Comparison of ENCODE assay signal across 1 cellular context in genomic region chr2:53851052-53851757, GRCh38.
TF ChIP-seq lines count a peak whose summit lies in the region.
"Not testable (repeated sequence)": the region's sequence is repeated elsewhere in the genome, so short reads cannot be mapped to it uniquely, and the experiment has no call there.

No MANE protein-coding gene starts in this region.

TF ChIP-seq in HepG2, 621 proteins besides CTCF, POLR2A, EP300 and RAD21 (continued from another document and continues in another):
- TF ChIP-seq ZNF598 (CRISPR knock-in tag; IDR thresholded peaks at IDR 0.05; ENCODE audit: borderline replicate concordance) (0 out of 2 replicates have a peak, but pooled peaks have one; percentile 51), PAXIP1 (CRISPR knock-in tag; conservative IDR thresholded peaks at IDR 0.05) (peak; percentile 72), SOX6 (CRISPR knock-in tag; IDR thresholded peaks at IDR 0.05) (peak; percentile 82; the same call in 1 of the 2 replicates), THAP11 (CRISPR knock-in tag; IDR thresholded peaks at IDR 0.05) (peak; percentile 69), TBX2 (CRISPR knock-in tag; IDR thresholded peaks at IDR 0.05; ENCODE audit: borderline replicate concordance) (peak; percentile 36; the same call in 1 of the 2 replicates), ELF1 (CRISPR knock-in tag; IDR thresholded peaks at IDR 0.05) (0 out of 2 replicates have a peak, but pooled peaks have one; percentile 28), KLF11 (CRISPR knock-in tag; IDR thresholded peaks at IDR 0.05) (0 out of 2 replicates have a peak, but pooled peaks have one; percentile 49), MIXL1 (CRISPR knock-in tag; IDR thresholded peaks at IDR 0.05) (peak; percentile 79; the same call in 1 of the 2 replicates), RCOR2 (CRISPR knock-in tag; IDR thresholded peaks at IDR 0.05) (peak; percentile 59; the same call in 1 of the 2 replicates), MEF2D (CRISPR knock-in tag; IDR thresholded peaks at IDR 0.05) (peak; percentile 73; the same call in 1 of the 2 replicates), ZNF749 (CRISPR knock-in tag; IDR thresholded peaks at IDR 0.05; ENCODE audit: borderline replicate concordance) (peak; percentile 55; the same call in 1 of the 2 replicates), ZNF124 (CRISPR knock-in tag; IDR thresholded peaks at IDR 0.05) (peak; percentile 68; the same call in 1 of the 2 replicates), ZNF644 (CRISPR knock-in tag; IDR thresholded peaks at IDR 0.05; ENCODE audit: low read depth) (0 out of 2 replicates have a peak, but pooled peaks have one; percentile 47), ZNF350 (CRISPR knock-in tag; IDR thresholded peaks at IDR 0.05; ENCODE audit: borderline replicate concordance, low read depth) (peak; percentile 36; the same call in 1 of the 2 replicates), ZNF281 (CRISPR knock-in tag; IDR thresholded peaks at IDR 0.05; ENCODE audit: borderline replicate concordance) (peak; percentile 27; the same call in 1 of the 2 replicates), ZSCAN9 (CRISPR knock-in tag; IDR thresholded peaks at IDR 0.05; ENCODE audit: borderline replicate concordance) (peak; percentile 52; the same call in 1 of the 2 replicates), ZNF205 (CRISPR knock-in tag; IDR thresholded peaks at IDR 0.05) (peak; percentile 67; the same call in 1 of the 2 replicates), TEAD3 (CRISPR knock-in tag; optimal IDR thresholded peaks at IDR 0.05; ENCODE audit: borderline replicate concordance) (peak; percentile 71), ZNF792 (CRISPR knock-in tag; IDR thresholded peaks at IDR 0.05) (0 out of 2 replicates have a peak, but pooled peaks have one; percentile 44), TBL1XR1 (IDR thresholded peaks at IDR 0.05; ENCODE audit: borderline replicate concordance, low read length, partially characterized antibody) (peak; percentile 57), ZNF781 (CRISPR knock-in tag; IDR thresholded peaks at IDR 0.05; ENCODE audit: borderline replicate concordance, not compliant biosample characterization) (peak; percentile 32), CEBPB (IDR thresholded peaks at IDR 0.05; ENCODE audit: borderline replicate concordance, low read depth, low read length) (peak; percentile 100), KMT2A (CRISPR knock-in tag; IDR thresholded peaks at IDR 0.05) (peak; percentile 33; the same call in 1 of the 2 replicates), ZFP1 (CRISPR knock-in tag; IDR thresholded peaks at IDR 0.05) (0 out of 2 replicates have a peak, but pooled peaks have one; percentile 36), REPIN1 (CRISPR knock-in tag; IDR thresholded peaks at IDR 0.05; ENCODE audit: borderline replicate concordance, low read depth) (peak; percentile 54; the same call in 1 of the 2 replicates), NR2F6 (IDR thresholded peaks at IDR 0.05) (peak; percentile 54), NR2F6 (CRISPR knock-in tag; IDR thresholded peaks at IDR 0.05) (peak; percentile 43), TRIM24 (CRISPR knock-in tag; IDR thresholded peaks at IDR 0.05) (0 out of 2 replicates have a peak, but pooled peaks have one; percentile 61), NONO (CRISPR knock-in tag; conservative IDR thresholded peaks at IDR 0.05) (peak; percentile 76), MXI1 (IDR thresholded peaks at IDR 0.05; ENCODE audit: borderline replicate concordance, low read depth, low read length) (peak; percentile 52; the same call in 1 of the 3 replicates), KDM1A (CRISPR knock-in tag; IDR thresholded peaks at IDR 0.05) (peak; percentile 57; the same call in 1 of the 2 replicates), IKZF5 (CRISPR knock-in tag; IDR thresholded peaks at IDR 0.05) (peak; percentile 52; the same call in 1 of the 2 replicates), DMAP1 (CRISPR knock-in tag; IDR thresholded peaks at IDR 0.05) (peak; percentile 43; the same call in 1 of the 2 replicates), MLX (CRISPR knock-in tag; IDR thresholded peaks at IDR 0.05) (peak; percentile 52; the same call in 1 of the 2 replicates), ZNF414 (CRISPR knock-in tag; IDR thresholded peaks at IDR 0.05) (peak; percentile 67; the same call in 1 of the 2 replicates), FOXJ3 (CRISPR knock-in tag; IDR thresholded peaks at IDR 0.05; ENCODE audit: borderline replicate concordance) (peak; percentile 91; the same call in 1 of the 2 replicates)
- not testable (repeated sequence) for TF ChIP-seq SOX6, NONO (IDR thresholded peaks at IDR 0.05)
- TF ChIP-seq, protein P1, sequence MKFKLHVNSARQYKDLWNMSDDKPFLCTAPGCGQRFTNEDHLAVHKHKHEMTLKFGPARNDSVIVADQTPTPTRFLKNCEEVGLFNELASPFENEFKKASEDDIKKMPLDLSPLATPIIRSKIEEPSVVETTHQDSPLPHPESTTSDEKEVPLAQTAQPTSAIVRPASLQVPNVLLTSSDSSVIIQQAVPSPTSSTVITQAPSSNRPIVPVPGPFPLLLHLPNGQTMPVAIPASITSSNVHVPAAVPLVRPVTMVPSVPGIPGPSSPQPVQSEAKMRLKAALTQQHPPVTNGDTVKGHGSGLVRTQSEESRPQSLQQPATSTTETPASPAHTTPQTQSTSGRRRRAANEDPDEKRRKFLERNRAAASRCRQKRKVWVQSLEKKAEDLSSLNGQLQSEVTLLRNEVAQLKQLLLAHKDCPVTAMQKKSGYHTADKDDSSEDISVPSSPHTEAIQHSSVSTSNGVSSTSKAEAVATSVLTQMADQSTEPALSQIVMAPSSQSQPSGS (CRISPR knock-in tag; IDR thresholded peaks at IDR 0.05), result peak; percentile 61
- TF ChIP-seq, protein P2, sequence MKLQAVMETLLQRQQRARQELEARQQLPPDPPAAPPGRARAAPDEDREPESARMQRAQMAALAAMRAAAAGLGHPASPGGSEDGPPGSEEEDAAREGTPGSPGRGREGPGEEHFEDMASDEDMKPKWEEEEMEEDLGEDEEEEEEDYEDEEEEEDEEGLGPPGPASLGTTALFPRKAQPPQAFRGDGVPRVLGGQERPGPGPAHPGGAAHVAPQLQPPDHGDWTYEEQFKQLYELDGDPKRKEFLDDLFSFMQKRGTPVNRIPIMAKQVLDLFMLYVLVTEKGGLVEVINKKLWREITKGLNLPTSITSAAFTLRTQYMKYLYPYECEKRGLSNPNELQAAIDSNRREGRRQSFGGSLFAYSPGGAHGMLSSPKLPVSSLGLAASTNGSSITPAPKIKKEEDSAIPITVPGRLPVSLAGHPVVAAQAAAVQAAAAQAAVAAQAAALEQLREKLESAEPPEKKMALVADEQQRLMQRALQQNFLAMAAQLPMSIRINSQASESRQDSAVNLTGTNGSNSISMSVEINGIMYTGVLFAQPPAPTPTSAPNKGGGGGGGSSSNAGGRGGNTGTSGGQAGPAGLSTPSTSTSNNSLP (IDR thresholded peaks at IDR 0.05; ENCODE audit: low read depth, low read length), result peak; percentile 98
- TF ChIP-seq, protein P3, sequence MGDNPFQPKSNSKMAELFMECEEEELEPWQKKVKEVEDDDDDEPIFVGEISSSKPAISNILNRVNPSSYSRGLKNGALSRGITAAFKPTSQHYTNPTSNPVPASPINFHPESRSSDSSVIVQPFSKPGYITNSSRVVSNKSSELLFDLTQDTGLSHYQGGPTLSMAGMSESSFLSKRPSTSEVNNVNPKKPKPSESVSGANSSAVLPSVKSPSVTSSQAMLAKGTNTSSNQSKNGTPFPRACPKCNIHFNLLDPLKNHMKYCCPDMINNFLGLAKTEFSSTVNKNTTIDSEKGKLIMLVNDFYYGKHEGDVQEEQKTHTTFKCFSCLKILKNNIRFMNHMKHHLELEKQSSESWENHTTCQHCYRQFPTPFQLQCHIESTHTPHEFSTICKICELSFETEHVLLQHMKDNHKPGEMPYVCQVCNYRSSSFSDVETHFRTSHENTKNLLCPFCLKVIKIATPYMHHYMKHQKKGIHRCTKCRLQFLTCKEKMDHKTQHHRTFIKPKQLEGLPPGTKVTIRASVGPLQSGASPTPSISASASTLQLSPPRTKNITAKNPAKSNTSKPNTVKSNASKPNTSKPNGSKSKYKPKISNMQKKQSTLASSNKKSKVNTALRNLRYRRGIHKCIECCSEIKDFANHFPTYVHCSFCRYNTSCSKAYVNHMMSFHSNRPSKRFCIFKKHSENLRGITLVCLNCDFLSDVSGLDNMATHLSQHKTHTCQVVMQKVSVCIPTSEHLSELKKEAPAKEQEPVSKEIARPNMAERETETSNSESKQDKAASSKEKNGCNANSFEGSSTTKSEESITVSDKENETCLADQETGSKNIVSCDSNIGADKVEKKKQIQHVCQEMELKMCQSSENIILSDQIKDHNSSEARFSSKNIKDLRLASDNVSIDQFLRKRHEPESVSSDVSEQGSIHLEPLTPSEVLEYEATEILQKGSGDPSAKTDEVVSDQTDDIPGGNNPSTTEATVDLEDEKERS (CRISPR knock-in tag; IDR thresholded peaks at IDR 0.05), result peak; percentile 64; the same call in 1 of the 2 replicates
- TF ChIP-seq, protein P4, sequence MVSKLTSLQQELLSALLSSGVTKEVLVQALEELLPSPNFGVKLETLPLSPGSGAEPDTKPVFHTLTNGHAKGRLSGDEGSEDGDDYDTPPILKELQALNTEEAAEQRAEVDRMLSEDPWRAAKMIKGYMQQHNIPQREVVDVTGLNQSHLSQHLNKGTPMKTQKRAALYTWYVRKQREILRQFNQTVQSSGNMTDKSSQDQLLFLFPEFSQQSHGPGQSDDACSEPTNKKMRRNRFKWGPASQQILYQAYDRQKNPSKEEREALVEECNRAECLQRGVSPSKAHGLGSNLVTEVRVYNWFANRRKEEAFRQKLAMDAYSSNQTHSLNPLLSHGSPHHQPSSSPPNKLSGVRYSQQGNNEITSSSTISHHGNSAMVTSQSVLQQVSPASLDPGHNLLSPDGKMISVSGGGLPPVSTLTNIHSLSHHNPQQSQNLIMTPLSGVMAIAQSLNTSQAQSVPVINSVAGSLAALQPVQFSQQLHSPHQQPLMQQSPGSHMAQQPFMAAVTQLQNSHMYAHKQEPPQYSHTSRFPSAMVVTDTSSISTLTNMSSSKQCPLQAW (CRISPR knock-in tag; IDR thresholded peaks at IDR 0.05), result 0 out of 2 replicates have a peak, but pooled peaks have one; percentile 10
